In genomic region chr3:17023006-17023664, GRCh38 we compare ENCODE assay signal across 8 cellular contexts.
DNase-seq lines count a peak whose midpoint lies in the region; ATAC-seq and TF ChIP-seq lines count a peak whose summit lies in the region.

No MANE protein-coding gene starts in this region.

- TF ChIP-seq EP300 in gastroesophageal sphincter (IDR thresholded peaks at IDR 0.05): no peak

- no peaks in the 10 kb centered on the region for H3K4me1 ChIP-seq in gastroesophageal sphincter

- H3K4me3 ChIP-seq in gastroesophageal sphincter: no peak overlapping the region

- no peaks in the 10 kb centered on the region for H3K27me3 ChIP-seq in gastroesophageal sphincter

- peak; percentile 53 for DNase-seq in activated CD8-positive, alpha-beta memory T cell treated with anti-CD3 and anti-CD28 coated beads, Interleukin-2, amount 50 U/mL, for 4 hours
- peak; percentile 32 to 52 (median 34) for DNase-seq in stimulated activated CD4-positive, alpha-beta T cell treated with anti-CD3 and anti-CD28 coated beads, Interleukin-12 subunit alpha, Interleukin-12 subunit beta, amount 100 ng/mL, for 48 hours (ENCODE audit: low read depth in 2 of 3, low spot score in 1 of 3)
- DNase-seq in UCSD-AML1 (lab: John Stamatoyannopoulos, UW; ENCODE audit: unreplicated experiment) (no peak), SK-N-DZ (ENCODE audit: low spot score) (no peak), NCI-H345 (lab: John Stamatoyannopoulos, UW) (no peak)

- no peaks in the 10 kb centered on the region for H3K36me3 ChIP-seq in gastroesophageal sphincter

- TF ChIP-seq POLR2A in gastroesophageal sphincter (IDR thresholded peaks at IDR 0.05): no peak

- no peak overlapping the region for H3K27ac ChIP-seq in gastroesophageal sphincter

- TF ChIP-seq CTCF in gastroesophageal sphincter (IDR thresholded peaks at IDR 0.05): no peak

- H3K9me3 ChIP-seq in gastroesophageal sphincter: no peaks in the 10 kb centered on the region

- ATAC-seq in GM18873 (IDR thresholded peaks at IDR 0.05; ENCODE audit: low FRiP score, unreplicated experiment): peak; percentile 88
- peak; percentile 94 for ATAC-seq in HG03095 (IDR thresholded peaks at IDR 0.05; ENCODE audit: unreplicated experiment)
- ATAC-seq in gastroesophageal sphincter: no peak

- 68 to 100% methylated on average over 1 to 2 of the region's 6 CpGs for WGBS in gastroesophageal sphincter (ENCODE audit: low coverage in 1 of 2), 2 donors

Comparison
In these comparisons a context has a peak if more than half of its experiments do, and no peak if none do; other contexts are left out.
1. DNase-seq: peak in activated CD8-positive, alpha-beta memory T cell treated with anti-CD3 and anti-CD28 coated beads, Interleukin-2, amount 50 U/mL, for 4 hours (single experiment) and stimulated activated CD4-positive, alpha-beta T cell treated with anti-CD3 and anti-CD28 coated beads, Interleukin-12 subunit alpha, Interleukin-12 subunit beta, amount 100 ng/mL, for 48 hours (3 of 3); none in UCSD-AML1 (single experiment), SK-N-DZ (single experiment) and NCI-H345 (single experiment).